1 cellular context compared by ENCODE assay signal in genomic region chr19:1260749-1261511, GRCh38.
TF ChIP-seq lines count a peak whose summit lies in the region.

No MANE protein-coding gene starts in this region.

TF ChIP-seq in HepG2, 621 proteins besides CTCF, POLR2A, EP300 and RAD21 (continued from another document and continues in another):
- TF ChIP-seq ZNF512B (CRISPR knock-in tag; IDR thresholded peaks at IDR 0.05; ENCODE audit: borderline replicate concordance) (no peak), ZNF224 (CRISPR knock-in tag; IDR thresholded peaks at IDR 0.05) (no peak), ZNF274 (CRISPR knock-in tag; IDR thresholded peaks at IDR 0.05) (no peak), NR2C2 (CRISPR knock-in tag; IDR thresholded peaks at IDR 0.05; ENCODE audit: borderline replicate concordance) (no peak), ZNF577 (CRISPR knock-in tag; IDR thresholded peaks at IDR 0.05; ENCODE audit: borderline replicate concordance, low read depth) (no peak), HOXA5 (CRISPR knock-in tag; IDR thresholded peaks at IDR 0.05) (no peak; the same call in 1 of the 2 replicates), FOXP4 (CRISPR knock-in tag; IDR thresholded peaks at IDR 0.05) (no peak), ZNF850 (CRISPR knock-in tag; conservative IDR thresholded peaks at IDR 0.05) (no peak), TBX2 (CRISPR knock-in tag; IDR thresholded peaks at IDR 0.05; ENCODE audit: borderline replicate concordance) (peak; percentile 64; the same call in 1 of the 2 replicates), SRSF9 (IDR thresholded peaks at IDR 0.05; ENCODE audit: borderline replicate concordance, insufficient read depth, low read depth, low read length, poor library complexity, severe bottlenecking) (no peak), KLF15 (CRISPR knock-in tag; IDR thresholded peaks at IDR 0.05; ENCODE audit: borderline replicate concordance) (no peak), REST (IDR thresholded peaks at IDR 0.05; ENCODE audit: borderline replicate concordance in 1 of 2, low read depth in 1 of 2, low read length in 2 of 2) (no peak; a peak in 1 of 4 replicates), ZNF800 (CRISPR knock-in tag; IDR thresholded peaks at IDR 0.05) (no peak), TP53 (CRISPR knock-in tag; conservative IDR thresholded peaks at IDR 0.05) (no peak), ZFP90 (CRISPR knock-in tag; IDR thresholded peaks at IDR 0.05; ENCODE audit: borderline replicate concordance) (no peak), ZNF773 (CRISPR knock-in tag; IDR thresholded peaks at IDR 0.05; ENCODE audit: borderline replicate concordance) (no peak), MTF1 (CRISPR knock-in tag; IDR thresholded peaks at IDR 0.05) (no peak), ZNF333 (CRISPR knock-in tag; IDR thresholded peaks at IDR 0.05; ENCODE audit: borderline replicate concordance) (no peak), CEBPB (IDR thresholded peaks at IDR 0.05; ENCODE audit: borderline replicate concordance, low read depth, low read length) (no peak), SOX13 (IDR thresholded peaks at IDR 0.05) (no peak), SOX13 (CRISPR knock-in tag; conservative IDR thresholded peaks at IDR 0.05 in 1 of 2, IDR thresholded peaks at IDR 0.05 in 1 of 2) (no peak), ZBTB8A (CRISPR knock-in tag; IDR thresholded peaks at IDR 0.05; ENCODE audit: borderline replicate concordance, low read depth) (no peak), ZNF775 (CRISPR knock-in tag; IDR thresholded peaks at IDR 0.05; ENCODE audit: borderline replicate concordance) (no peak), MXI1 (IDR thresholded peaks at IDR 0.05; ENCODE audit: borderline replicate concordance, low read depth, low read length) (peak; percentile 80; the same call in 2 of the 3 replicates), CREM (IDR thresholded peaks at IDR 0.05) (0 out of 2 replicates have a peak, but pooled peaks have one; percentile 37), CREM (CRISPR knock-in tag; IDR thresholded peaks at IDR 0.05) (no peak), CENPBD1 (CRISPR knock-in tag; IDR thresholded peaks at IDR 0.05; ENCODE audit: borderline replicate concordance, low read depth) (no peak), TCF12 (IDR thresholded peaks at IDR 0.05) (no peak), TCF12 (CRISPR knock-in tag; IDR thresholded peaks at IDR 0.05) (no peak), ZBTB39 (CRISPR knock-in tag; IDR thresholded peaks at IDR 0.05) (no peak), POLR2AphosphoS5 (IDR thresholded peaks at IDR 0.05; ENCODE audit: low read depth, low read length) (no peak), STAT6 (CRISPR knock-in tag; IDR thresholded peaks at IDR 0.05; ENCODE audit: borderline replicate concordance) (no peak), ZNF574 (CRISPR knock-in tag; IDR thresholded peaks at IDR 0.05) (peak; percentile 29; the same call in 1 of the 2 replicates), SMYD3 (CRISPR knock-in tag; IDR thresholded peaks at IDR 0.05) (no peak), ELF3 (CRISPR knock-in tag; IDR thresholded peaks at IDR 0.05) (0 out of 2 replicates have a peak, but pooled peaks have one; percentile 25), ZSCAN31 (CRISPR knock-in tag; IDR thresholded peaks at IDR 0.05; ENCODE audit: low read depth) (0 out of 2 replicates have a peak, but pooled peaks have one; percentile 17), ZNF772 (CRISPR knock-in tag; IDR thresholded peaks at IDR 0.05) (peak; percentile 67; the same call in 1 of the 2 replicates), ZNF510 (CRISPR knock-in tag; IDR thresholded peaks at IDR 0.05; ENCODE audit: low read depth) (no peak), ZFP37 (CRISPR knock-in tag; IDR thresholded peaks at IDR 0.05; ENCODE audit: borderline replicate concordance) (no peak), ATF2 (CRISPR knock-in tag; IDR thresholded peaks at IDR 0.05) (peak; percentile 97), RCOR2 (CRISPR knock-in tag; IDR thresholded peaks at IDR 0.05) (no peak), KLF16 (CRISPR knock-in tag; IDR thresholded peaks at IDR 0.05) (0 out of 4 replicates have a peak, but pooled peaks of 1 of the 2 experiments have one; percentile 19)
